1 cellular context compared by ENCODE assay signal in the genomic region with DNA sequence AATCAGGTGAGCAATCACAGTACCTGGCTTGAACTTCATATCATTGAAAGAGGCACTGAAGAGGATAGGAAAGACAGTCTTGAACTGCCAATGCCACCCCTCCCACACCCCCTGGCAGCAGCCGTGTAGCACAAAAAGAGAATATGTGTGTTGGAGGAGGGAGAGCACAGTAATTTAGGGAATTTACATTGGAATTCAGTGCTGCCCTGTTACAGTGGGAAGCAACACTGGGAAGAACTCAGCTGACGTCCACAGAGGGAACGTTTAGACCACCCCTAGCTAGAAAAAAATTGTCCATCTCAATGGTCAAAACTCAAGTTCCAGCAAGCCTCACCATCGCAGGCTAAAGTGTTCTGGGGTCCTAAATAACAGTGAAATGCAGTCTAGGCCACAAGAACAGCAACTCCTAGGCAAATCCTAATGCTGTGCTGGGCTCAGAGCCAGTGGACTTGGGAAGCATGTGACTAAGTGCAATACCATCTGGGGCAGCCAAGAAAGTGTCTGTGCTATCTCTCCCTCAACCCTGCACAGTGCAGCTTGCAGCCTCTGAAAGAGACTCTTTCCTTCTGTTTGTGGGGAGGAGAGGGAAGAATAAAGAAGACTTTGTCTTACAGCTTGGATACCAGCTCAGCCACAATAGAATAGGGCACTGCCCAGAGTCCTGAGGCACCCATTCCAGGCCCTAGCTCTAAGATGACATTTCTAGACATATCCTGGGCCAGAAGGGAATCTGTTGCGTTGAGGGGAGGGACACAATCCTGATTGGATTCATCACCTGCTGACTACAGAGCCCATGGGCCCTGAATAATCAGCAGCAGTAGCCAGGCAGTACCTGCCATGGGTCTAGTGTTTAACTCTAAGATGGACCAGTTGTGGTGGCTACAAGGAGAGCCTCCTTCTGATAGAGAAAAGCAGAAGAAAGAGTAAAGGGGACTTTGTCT.
TF ChIP-seq lines count a peak whose summit lies in the region.

No MANE protein-coding gene starts in this region.

TF ChIP-seq in SK-N-SH, 30 proteins besides CTCF, POLR2A, EP300 and RAD21 (continued from another document):
- no peak for TF ChIP-seq IRF3 (IDR thresholded peaks at IDR 0.05; ENCODE audit: low read depth, low read length)
- no peak for TF ChIP-seq YY1 (IDR thresholded peaks at IDR 0.05; ENCODE audit: low read depth)
- TF ChIP-seq TCF12 (IDR thresholded peaks at IDR 0.05), result peak; percentile 89
- TF ChIP-seq, protein P1, sequence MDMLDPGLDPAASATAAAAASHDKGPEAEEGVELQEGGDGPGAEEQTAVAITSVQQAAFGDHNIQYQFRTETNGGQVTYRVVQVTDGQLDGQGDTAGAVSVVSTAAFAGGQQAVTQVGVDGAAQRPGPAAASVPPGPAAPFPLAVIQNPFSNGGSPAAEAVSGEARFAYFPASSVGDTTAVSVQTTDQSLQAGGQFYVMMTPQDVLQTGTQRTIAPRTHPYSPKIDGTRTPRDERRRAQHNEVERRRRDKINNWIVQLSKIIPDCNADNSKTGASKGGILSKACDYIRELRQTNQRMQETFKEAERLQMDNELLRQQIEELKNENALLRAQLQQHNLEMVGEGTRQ (IDR thresholded peaks at IDR 0.05; ENCODE audit: borderline replicate concordance, low read depth, low read length), result no peak
- TF ChIP-seq NFIC (IDR thresholded peaks at IDR 0.05; ENCODE audit: borderline replicate concordance), result peak; percentile 95
- 0 out of 2 replicates have a peak, but pooled peaks have one; percentile 36 for TF ChIP-seq SIN3A (IDR thresholded peaks at IDR 0.05; ENCODE audit: borderline replicate concordance, low read depth, low read length)
- peak; percentile 65; the same call in 1 of the 2 replicates for TF ChIP-seq FOSL2 (IDR thresholded peaks at IDR 0.05; ENCODE audit: borderline replicate concordance, low read depth)
- no peak for TF ChIP-seq ELF1 (IDR thresholded peaks at IDR 0.05)
- no peak for TF ChIP-seq FOXM1 (IDR thresholded peaks at IDR 0.05; ENCODE audit: low read depth)
- no peak for TF ChIP-seq SMC3 (IDR thresholded peaks at IDR 0.05; ENCODE audit: low read depth, low read length)
- TF ChIP-seq NRF1 (IDR thresholded peaks at IDR 0.05; ENCODE audit: low read depth, low read length), result no peak
- no peak for TF ChIP-seq MEF2A (IDR thresholded peaks at IDR 0.05; ENCODE audit: borderline replicate concordance, low read depth)
- peak; percentile 70 for TF ChIP-seq MAX (IDR thresholded peaks at IDR 0.05; ENCODE audit: low read depth)
- no peak for TF ChIP-seq POLR2AphosphoS5 (IDR thresholded peaks at IDR 0.05; ENCODE audit: low read depth, low read length)
- no peak for TF ChIP-seq MXI1 (IDR thresholded peaks at IDR 0.05; ENCODE audit: low read depth, low read length)
- peak; percentile 76; the same call in 1 of the 2 replicates for TF ChIP-seq TEAD4 (IDR thresholded peaks at IDR 0.05; ENCODE audit: borderline replicate concordance, insufficient read depth)
- TF ChIP-seq PBX3 (IDR thresholded peaks at IDR 0.05), result peak; percentile 77
- TF ChIP-seq EZH2phosphoT487 (IDR thresholded peaks at IDR 0.05; ENCODE audit: borderline replicate concordance, low read depth), result no peak
